Comparison of ENCODE assay signal across 19 cellular contexts in genomic region chr22:41043727-41044126, GRCh38. TPM values are rescaled to one million over a fixed set of nuclear protein-coding genes. Genes with fewer than 3 reads are reported as not detected.
A peak's percentile ranks its signal among the peaks of the same experiment; 100 is the strongest.
DNase-seq lines count a peak whose midpoint lies in the region; ATAC-seq and TF ChIP-seq lines count a peak whose summit lies in the region.
"Had no signal": no experiment of that assay in that cellular context is flagged by ENCODE, and none has a peak within 500 bp of the region (broad histone marks: within the 10 kb centered on the region; RNA-seq: fewer than 3 reads in every experiment).

No MANE protein-coding gene starts in this region.

- no peaks in the 10 kb centered on the region for H3K9me3 Mint-ChIP-seq in activated CD8-positive, alpha-beta T cell treated with anti-CD3 and anti-CD28 coated beads, Interleukin-2, amount 10 ng/mL, durations not matched to agents 7 days and 5 days (ENCODE audit: insufficient read depth)

- H3K4me3 ChIP-seq in neutrophil (ENCODE audit: low read depth in 1 of 2, low read length in 1 of 2): no peak overlapping the region
- H3K4me3 ChIP-seq: A549, Peyer's patch, SK-N-MC had no signal

- no peaks in the 10 kb centered on the region for H3K36me3 Mint-ChIP-seq in activated CD8-positive, alpha-beta T cell treated with anti-CD3 and anti-CD28 coated beads, Interleukin-2, amount 10 ng/mL, durations not matched to agents 7 days and 5 days (ENCODE audit: low read depth)

- H3K4me3 Mint-ChIP-seq in activated CD8-positive, alpha-beta T cell treated with anti-CD3 and anti-CD28 coated beads, Interleukin-2, amount 10 ng/mL, durations not matched to agents 7 days and 5 days: no peak overlapping the region

- H3K4me1 Mint-ChIP-seq in activated CD8-positive, alpha-beta T cell treated with anti-CD3 and anti-CD28 coated beads, Interleukin-2, amount 10 ng/mL, durations not matched to agents 7 days and 5 days (ENCODE audit: low read depth): no peaks in the 10 kb centered on the region

- DNase-seq in GF-D8 (lab: John Stamatoyannopoulos, UW): peak; percentile 86
- peak; percentile 85 for DNase-seq in MV-4-11 (lab: John Stamatoyannopoulos, UW)
- DNase-seq in SIG-M5 (lab: John Stamatoyannopoulos, UW): peak; percentile 35
- no peak for DNase-seq in NCI-H2029 (lab: John Stamatoyannopoulos, UW)
- no peak for DNase-seq in activated CD8-positive, alpha-beta T cell treated with anti-CD3 and anti-CD28 coated beads, Interleukin-2, amount 10 ng/mL, durations not matched to agents 7 days and 5 days
- DNase-seq: C1 segment of cervical spinal cord, DMS79, GOT3, NCI-H1105 treated with DMSO at 0.1 percent for 48 hours, NCI-H1694, NCI-H226, NCI-H524, NCI-H82, Peyer's patch had no signal

- H3K9me3 ChIP-seq in neutrophil: no peaks in the 10 kb centered on the region
- H3K9me3 ChIP-seq: A549, Peyer's patch had no signal

- TF ChIP-seq CTCF in neutrophil (IDR thresholded peaks at IDR 0.05): no peak

- no peaks in the 10 kb centered on the region for H3K27me3 ChIP-seq in neutrophil
- H3K27me3 ChIP-seq: Peyer's patch had no signal

- H3K27ac Mint-ChIP-seq in activated CD8-positive, alpha-beta T cell treated with anti-CD3 and anti-CD28 coated beads, Interleukin-2, amount 10 ng/mL, durations not matched to agents 7 days and 5 days: no peak overlapping the region

- peak overlapping the region; percentile 58 for H3K27ac ChIP-seq in neutrophil
- H3K27ac ChIP-seq: A549, Peyer's patch, SK-N-MC had no signal

- no peak for ATAC-seq in GM21423 (IDR thresholded peaks at IDR 0.05; ENCODE audit: unreplicated experiment)
- ATAC-seq in activated CD8-positive, alpha-beta T cell treated with anti-CD3 and anti-CD28 coated beads, Interleukin-2, amount 10 ng/mL, durations not matched to agents 7 days and 5 days: no peak
- ATAC-seq: A549, Right ventricle myocardium inferior had no signal

- CTCF ChIA-PET in activated CD8-positive, alpha-beta T cell treated with anti-CD3 and anti-CD28 coated beads, Interleukin-2, amount 10 ng/mL, durations not matched to agents 7 days and 5 days (lab: Charles Lee): interaction anchor here (1.2 kb wide), 1 partner anchor 194 kb away, joined by 4 read pairs; no protein-coding TSS in a partner anchor

- peaks cover 43 to 44% of the 10 kb centered on the region in 2 experiments for H3K4me1 ChIP-seq in neutrophil (ENCODE audit: control insufficient read depth in 1 of 2, insufficient read depth in 1 of 2, low read depth in 1 of 2, low read length in 1 of 2)
- H3K4me1 ChIP-seq: A549, Peyer's patch had no signal

- no peaks in the 10 kb centered on the region for H3K27me3 Mint-ChIP-seq in activated CD8-positive, alpha-beta T cell treated with anti-CD3 and anti-CD28 coated beads, Interleukin-2, amount 10 ng/mL, durations not matched to agents 7 days and 5 days (ENCODE audit: low read depth)

- POLR2A ChIA-PET in activated CD8-positive, alpha-beta T cell treated with anti-CD3 and anti-CD28 coated beads, Interleukin-2, amount 10 ng/mL, durations not matched to agents 7 days and 5 days (lab: Charles Lee): no interaction called here

- H3K36me3 ChIP-seq in neutrophil: no peaks in the 10 kb centered on the region
- H3K36me3 ChIP-seq: Peyer's patch had no signal

RNA-seq across cellular contexts. Expression of gene EP300, which starts 48.7 kb away (rescaled TPM):
- 10 to 100 TPM; 59.2 to 65.2 TPM for total RNA-seq in activated CD8-positive, alpha-beta T cell treated with anti-CD3 and anti-CD28 coated beads, Interleukin-2, amount 10 ng/mL, durations not matched to agents 7 days and 5 days

Comparison
In these comparisons a context has a peak if more than half of its experiments do, and no peak if none do; other contexts are left out.
1. DNase-seq: peak in GF-D8 (single experiment), MV-4-11 (single experiment) and SIG-M5 (single experiment); none in NCI-H2029 (single experiment) and activated CD8-positive, alpha-beta T cell treated with anti-CD3 and anti-CD28 coated beads, Interleukin-2, amount 10 ng/mL, durations not matched to agents 7 days and 5 days (single experiment).